28 cellular contexts compared by ENCODE assay signal in genomic region chr20:15965165-15965564, GRCh38.
"Had no signal": no experiment of that assay in that cellular context is flagged by ENCODE, and none has a peak within 500 bp of the region (broad histone marks: within the 10 kb centered on the region; RNA-seq: fewer than 3 reads in every experiment).

No MANE protein-coding gene starts in this region.

- H3K9me3 ChIP-seq: ascending aorta, esophagus muscularis mucosa, gastroesophageal sphincter, heart right ventricle had no signal

- H3K4me3 ChIP-seq: ascending aorta, esophagus muscularis mucosa, gastroesophageal sphincter, heart right ventricle had no signal

- FAIRE-seq: bronchial epithelial cell had no signal

- H3K27ac ChIP-seq: ascending aorta, brain microvascular endothelial cell, esophagus muscularis mucosa, gastroesophageal sphincter, heart right ventricle had no signal

- H3K36me3 ChIP-seq: ascending aorta, brain microvascular endothelial cell, esophagus muscularis mucosa, gastroesophageal sphincter, heart right ventricle had no signal

- ATAC-seq: activated naive CD4-positive, alpha-beta T cell treated with anti-CD3 and anti-CD28 coated beads, Interleukin-2, amount 50 U/mL, for 72 hours; activated T-cell treated with anti-CD3 and anti-CD28 coated beads, Interleukin-2, amount 50 U/mL, for 72 hours; effector memory CD8-positive, alpha-beta T cell; gastroesophageal sphincter; heart right ventricle; WTC11 had no signal

- H3K27me3 ChIP-seq: ascending aorta, brain microvascular endothelial cell, esophagus muscularis mucosa, gastroesophageal sphincter, heart right ventricle had no signal

- H3K4me1 ChIP-seq: ascending aorta, esophagus muscularis mucosa, gastroesophageal sphincter, heart right ventricle had no signal

- DNase-seq: activated CD4-positive, alpha-beta memory T cell treated with anti-CD3 and anti-CD28 coated beads, Interleukin-2, amount 10 ng/mL, durations not matched to agents 7 days and 5 days; activated CD4-positive, alpha-beta T cell treated with anti-CD3 and anti-CD28 coated beads for 1 hour; activated CD4-positive, alpha-beta T cell treated with anti-CD3 and anti-CD28 coated beads for 4 hours; activated CD4-positive, alpha-beta T cell treated with anti-CD3 and anti-CD28 coated beads, Interleukin-2, amount 10 ng/mL, durations not matched to agents 7 days and 5 days; activated CD4-positive, alpha-beta T cell treated with anti-CD3 and anti-CD28 coated beads, Interleukin-2, amount 50 U/mL, for 4 hours; activated CD8-positive, alpha-beta memory T cell treated with anti-CD3 and anti-CD28 coated beads, Interleukin-2, amount 50 U/mL, for 48 hours; activated gamma-delta T cell; activated naive CD4-positive, alpha-beta T cell; activated naive CD4-positive, alpha-beta T cell treated with anti-CD3 and anti-CD28 coated beads, Interleukin-2, amount 10 ng/mL, durations not matched to agents 7 days and 5 days; activated naive CD8-positive, alpha-beta T cell treated with anti-CD3 and anti-CD28 coated beads, Interleukin-2, amount 10 ng/mL, durations not matched to agents 7 days and 5 days; activated T-cell treated with anti-CD3 and anti-CD28 coated beads for 4 hours; activated T-cell treated with anti-CD3 and anti-CD28 coated beads, Interleukin-2, amount 50 U/mL, for 24 hours; activated T-cell treated with anti-CD3 and anti-CD28 coated beads, Interleukin-2, amount 50 U/mL, for 72 hours; brain microvascular endothelial cell; cortex of kidney; dermis blood vessel endothelial cell; effector CD4-positive, alpha-beta T cell; effector memory CD8-positive, alpha-beta T cell; erythroblast; foreskin melanocyte; heart right ventricle; T-helper 2 cell had no signal
